ENCODE assay signal across 27 cellular contexts in genomic region chr3:171660126-171660661, GRCh38.
"Had no signal": no experiment of that assay in that cellular context is flagged by ENCODE, and none has a peak within 500 bp of the region (broad histone marks: within the 10 kb centered on the region; RNA-seq: fewer than 3 reads in every experiment).

No MANE protein-coding gene starts in this region.

- H3K27ac ChIP-seq: esophagus muscularis mucosa, foreskin keratinocyte, pancreas, prostate gland, upper lobe of right lung had no signal

- H3K27me3 ChIP-seq: esophagus muscularis mucosa, foreskin keratinocyte, heart right ventricle, pancreas, tibial artery, upper lobe of right lung had no signal

- DNase-seq: activated B cell treated with CpG ODN at 0.5 μM for 24 hours; activated CD4-positive, alpha-beta T cell treated with anti-CD3 and anti-CD28 coated beads, Interleukin-2, amount 50 U/mL, for 1 hour; activated CD8-positive, alpha-beta memory T cell treated with anti-CD3 and anti-CD28 coated beads, Interleukin-2, amount 10 ng/mL, durations not matched to agents 7 days and 5 days; activated CD8-positive, alpha-beta T cell treated with anti-CD3 and anti-CD28 coated beads, Interleukin-2, amount 10 ng/mL, durations not matched to agents 7 days and 5 days; activated naive CD4-positive, alpha-beta T cell; activated T-cell treated with anti-CD3 and anti-CD28 coated beads, Interleukin-2, amount 50 U/mL, for 72 hours; anterior cingulate cortex; dermis blood vessel endothelial cell; effector CD4-positive, alpha-beta T cell; foreskin keratinocyte; heart right ventricle; naive B cell; pancreas; retina; stimulated activated CD4-positive, alpha-beta T cell treated with anti-CD3 and anti-CD28 coated beads, Interleukin-1b, Interleukin-23, amount 100 ng/mL, for 48 hours; stimulated activated CD4-positive, alpha-beta T cell treated with anti-CD3 and anti-CD28 coated beads, Interleukin-4, amount 100 ng/mL, for 4 hours; stimulated activated CD8-positive, alpha-beta memory T cell treated with anti-CD3 and anti-CD28 coated beads, Interleukin-4, amount 100 ng/mL, for 48 hours; stimulated activated naive CD8-positive, alpha-beta T cell treated with anti-CD3 and anti-CD28 coated beads, Interleukin-15, amount 100 ng/mL, for 72 hours; T-cell; tibial artery; upper lobe of right lung had no signal

- H3K4me3 ChIP-seq: esophagus muscularis mucosa, heart right ventricle, pancreas, prostate gland, smooth muscle cell, tibial artery, upper lobe of right lung had no signal

- H3K4me1 ChIP-seq: pancreas, prostate gland, upper lobe of right lung had no signal

- ATAC-seq: activated CD8-positive, alpha-beta memory T cell treated with anti-CD3 and anti-CD28 coated beads, Interleukin-2, amount 10 ng/mL, durations not matched to agents 7 days and 5 days; activated CD8-positive, alpha-beta T cell treated with anti-CD3 and anti-CD28 coated beads, Interleukin-2, amount 10 ng/mL, durations not matched to agents 7 days and 5 days; activated naive CD4-positive, alpha-beta T cell treated with anti-CD3 and anti-CD28 coated beads, Interleukin-2, amount 50 U/mL, for 72 hours; activated T-cell treated with anti-CD3 and anti-CD28 coated beads, Interleukin-2, amount 50 U/mL, for 72 hours; foreskin keratinocyte; left lobe of liver; pancreas; stimulated activated memory B cell treated with anti-CD40 and anti-IgM and Interleukin-4, amounts not matched to agents 10 μg/mL and 1 μg/mL and 100 μg/mL, for 72 hours; stimulated activated naive CD8-positive, alpha-beta T cell treated with anti-CD3 and anti-CD28 coated beads, Interleukin-15, amount 100 ng/mL, for 72 hours; T-cell; upper lobe of right lung had no signal

- H3K36me3 ChIP-seq: prostate gland had no signal

- H3K9me3 ChIP-seq: esophagus muscularis mucosa, heart right ventricle, pancreas, prostate gland, tibial artery, upper lobe of right lung had no signal
